In genomic region chr12:27226319-27226984, GRCh38 we compare ENCODE assay signal across 12 cellular contexts. TPM values are rescaled to one million over a fixed set of nuclear protein-coding genes. Genes with fewer than 3 reads are reported as not detected.
A peak's percentile ranks its signal among the peaks of the same experiment; 100 is the strongest.
DNase-seq lines count a peak whose midpoint lies in the region; ATAC-seq and TF ChIP-seq lines count a peak whose summit lies in the region.
"Had no signal": no experiment of that assay in that cellular context is flagged by ENCODE, and none has a peak within 500 bp of the region (broad histone marks: within the 10 kb centered on the region; RNA-seq: fewer than 3 reads in every experiment).

No MANE protein-coding gene starts in this region.

- no peaks in the 10 kb centered on the region for H3K79me1 ChIP-seq in IMR-90 (ENCODE audit: low read depth in 1 of 2, low read length in 2 of 2)

- H3K27ac Mint-ChIP-seq in natural killer cell: no peak overlapping the region
- H3K27ac Mint-ChIP-seq: activated naive CD4-positive, alpha-beta T cell treated with anti-CD3 and anti-CD28 coated beads for 36 hours had no signal

- H3K36me3 Mint-ChIP-seq in natural killer cell: no peaks in the 10 kb centered on the region

- no peaks in the 10 kb centered on the region for H3K27me3 ChIP-seq in IMR-90 (ENCODE audit: control insufficient read depth, insufficient read depth, low read length)
- no peaks in the 10 kb centered on the region for H3K27me3 ChIP-seq in ascending aorta
- H3K27me3 ChIP-seq in rectal smooth muscle tissue (ENCODE audit: control insufficient read depth, insufficient read depth, low read length): no peaks in the 10 kb centered on the region

- WGBS in IMR-90 (ENCODE audit: extremely low coverage in 2 of 2, insufficient read length in 1 of 2), 2 experiments: 43% methylated on average over 1 of the region's 5 CpGs; no CpG with 5 or more reads in 1 of the 2 experiments

- no peaks in the 10 kb centered on the region for H3K4me1 Mint-ChIP-seq in natural killer cell

- peak overlapping the region; percentile 24; the same call in 1 of the 2 replicates for H3K23ac ChIP-seq in IMR-90 (ENCODE audit: low read depth, low read length)

- no peak overlapping the region for H3K27ac ChIP-seq in IMR-90 (ENCODE audit: insufficient read depth, low read length)
- peak overlapping the region; percentile 30 to 62 for H3K27ac ChIP-seq in ascending aorta
- H3K27ac ChIP-seq in rectal smooth muscle tissue (ENCODE audit: low read depth, low read length): no peak overlapping the region

- no peak overlapping the region for H3K56ac ChIP-seq in IMR-90 (ENCODE audit: extremely low read depth, insufficient read depth, low read length)

- TF ChIP-seq RAD21 in IMR-90 (IDR thresholded peaks at IDR 0.05; ENCODE audit: low read length): no peak

- H2AK5ac ChIP-seq in IMR-90 (ENCODE audit: low read depth, low read length): no peak overlapping the region

- in situ Hi-C loops in IMR-90 (cut with MboI; ENCODE audit: low sequenced_read_pairs): no loop called here

- H3K9me3 ChIP-seq in IMR-90 (ENCODE audit: control insufficient read depth, insufficient read depth, low read length): no peaks in the 10 kb centered on the region
- no peaks in the 10 kb centered on the region for H3K9me3 ChIP-seq in ascending aorta

- H2BK20ac ChIP-seq in IMR-90 (ENCODE audit: low read depth, low read length): peak overlapping the region; percentile 14; the same call in 1 of the 2 replicates

- no peak overlapping the region; the same call in 1 of the 2 replicates for H2BK120ac ChIP-seq in IMR-90 (ENCODE audit: low read depth, low read length)

- H3K9ac ChIP-seq in IMR-90 (ENCODE audit: low read depth, low read length): no peak overlapping the region
- H3K9ac ChIP-seq in rectal smooth muscle tissue (ENCODE audit: low read length): no peak overlapping the region

- H4K91ac ChIP-seq in IMR-90 (ENCODE audit: insufficient read depth, low read depth, low read length): no peak overlapping the region

- DNase-seq in IMR-90 (no peak), ascending aorta (ENCODE audit: low spot score in 2 of 2) (no peak), left cardiac atrium (peak; percentile 40), OCI-M1 (lab: John Stamatoyannopoulos, UW) (no peak), natural killer cell (no peak)
- DNase-seq: activated naive CD4-positive, alpha-beta T cell treated with anti-CD3 and anti-CD28 coated beads for 36 hours; DND-41; NCI-H1092; stimulated activated naive CD8-positive, alpha-beta T cell treated with anti-CD3 and anti-CD28 coated beads, Interleukin-15, Interleukin-2, amounts not matched to agents 100 U/mL and 50 U/mL, for 24 hours had no signal

- H3K4me1 ChIP-seq in IMR-90 (ENCODE audit: control insufficient read depth, insufficient read depth, low read length) (peaks cover 3% of the 10 kb centered on the region), ascending aorta (peaks cover 0 to 3% of the 10 kb centered on the region in 2 donors), rectal smooth muscle tissue (ENCODE audit: control insufficient read depth, insufficient read depth, low read length) (no peaks in the 10 kb centered on the region)

- peaks cover 12 to 22% of the 10 kb centered on the region in 2 donors for H3K27me3 Mint-ChIP-seq in natural killer cell (ENCODE audit: low read depth in 2 of 2)

- no peak overlapping the region for H2AK9ac ChIP-seq in IMR-90 (replicated peaks; ENCODE audit: low read depth, low read length, poor library complexity)

- TF ChIP-seq POLR2A in IMR-90 (IDR thresholded peaks at IDR 0.05; ENCODE audit: low read depth, low read length): no peak

- peak overlapping the region; percentile 82 for H3K18ac ChIP-seq in IMR-90 (ENCODE audit: low read depth, low read length)

- peak overlapping the region in 1 of 2 experiments; percentile 41; a peak in 1 of 4 replicates for H4K8ac ChIP-seq in IMR-90 (ENCODE audit: low read depth in 2 of 2, low read length in 2 of 2)

- no peak overlapping the region for H3K4ac ChIP-seq in IMR-90 (ENCODE audit: low read depth, low read length)

- BruUV-seq in IMR-90 (replicated peaks; lab: Mats Ljungman, UMichigan): no TSS peak

- TF ChIP-seq CTCF in IMR-90 (conservative IDR thresholded peaks at IDR 0.05; ENCODE audit: low read depth, low read length) (no peak), ascending aorta (IDR thresholded peaks at IDR 0.05) (no peak), natural killer cell (IDR thresholded peaks at IDR 0.05) (no peak)

- peak overlapping the region; percentile 55 for H3K14ac ChIP-seq in IMR-90 (replicated peaks; ENCODE audit: low read depth, low read length)

- ATAC-seq in IMR-90 (ENCODE audit: low read depth): no peak
- ATAC-seq in left cardiac atrium: peak; percentile 67 to 79
- ATAC-seq in GM21526 (IDR thresholded peaks at IDR 0.05; ENCODE audit: low FRiP score, unreplicated experiment): no peak
- ATAC-seq in HG02840 (IDR thresholded peaks at IDR 0.05; ENCODE audit: low FRiP score, unreplicated experiment): no peak
- no peak for ATAC-seq in natural killer cell
- ATAC-seq: stimulated activated naive CD8-positive, alpha-beta T cell treated with anti-CD3 and anti-CD28 coated beads, Interleukin-15, Interleukin-2, amounts not matched to agents 100 U/mL and 50 U/mL, for 24 hours had no signal

- H3K4me3 ChIP-seq in IMR-90 (ENCODE audit: insufficient read depth, low read depth, low read length): no peak overlapping the region
- H3K4me3 ChIP-seq in ascending aorta: no peak overlapping the region
- H3K4me3 ChIP-seq in rectal smooth muscle tissue (ENCODE audit: low read length): peak overlapping the region; percentile 26

- no peak overlapping the region for H2BK15ac ChIP-seq in IMR-90 (ENCODE audit: low read depth, low read length)

- peak overlapping the region; percentile 44 for H4K5ac ChIP-seq in IMR-90 (ENCODE audit: low read depth, low read length)

- H3K4me2 ChIP-seq in IMR-90 (ENCODE audit: low read depth, low read length): peak overlapping the region; percentile 59; the same call in 1 of the 2 replicates

- H2AFZ ChIP-seq in IMR-90 (replicated peaks; ENCODE audit: low read length, poor library complexity): peak overlapping the region; percentile 57

- no peaks in the 10 kb centered on the region for H4K20me1 ChIP-seq in IMR-90 (ENCODE audit: insufficient read depth, low read length)

- H3K9me3 Mint-ChIP-seq in natural killer cell: no peaks in the 10 kb centered on the region
- H3K9me3 Mint-ChIP-seq: activated naive CD4-positive, alpha-beta T cell treated with anti-CD3 and anti-CD28 coated beads for 36 hours had no signal

- H3K4me3 Mint-ChIP-seq in natural killer cell: no peak overlapping the region
- H3K4me3 Mint-ChIP-seq: activated naive CD4-positive, alpha-beta T cell treated with anti-CD3 and anti-CD28 coated beads for 36 hours had no signal

- intact Hi-C loops in IMR-90 (cut with micrococcal nuclease): no loop called here
- intact Hi-C loops in ascending aorta (cut with DNase I): no loop called here
- intact Hi-C loops in left cardiac atrium (cut with DNase I): no loop called here
- intact Hi-C loops in natural killer cell (cut with micrococcal nuclease): no loop called here

- no peaks in the 10 kb centered on the region for H3K9me1 ChIP-seq in IMR-90 (ENCODE audit: insufficient read depth, low read length)

- no peak overlapping the region for H2BK5ac ChIP-seq in IMR-90 (ENCODE audit: low read depth, low read length, poor library complexity, severe bottlenecking)

- dilution Hi-C loops in IMR-90 (cut with HindIII; ENCODE audit: low sequenced_read_pairs, unreplicated experiment): no loop called here

- H3K36me3 ChIP-seq in IMR-90 (ENCODE audit: control insufficient read depth, insufficient read depth, low read length): no peaks in the 10 kb centered on the region
- H3K36me3 ChIP-seq in ascending aorta: no peaks in the 10 kb centered on the region
- H3K36me3 ChIP-seq in rectal smooth muscle tissue (ENCODE audit: control insufficient read depth, insufficient read depth, low read length): no peaks in the 10 kb centered on the region

- POLR2A ChIA-PET in IMR-90 (lab: Charles Lee; ENCODE audit: unreplicated experiment): interaction anchor here (0.7 kb wide), 1 partner anchor 451 kb away, joined by 3 read pairs; no protein-coding TSS in a partner anchor

- CTCF ChIA-PET in IMR-90 (lab: Yijun Ruan, JAX): interaction anchor here (0.6 kb wide), 1 partner anchor 48 kb away, joined by 3 read pairs; no protein-coding TSS in a partner anchor

TF ChIP-seq in IMR-90, 13 proteins besides CTCF, POLR2A, EP300 and RAD21 (continues in another document):
- no peak for TF ChIP-seq MAFK (IDR thresholded peaks at IDR 0.05; ENCODE audit: low read depth, low read length)
- TF ChIP-seq RFX5 (IDR thresholded peaks at IDR 0.05; ENCODE audit: low read depth, low read length): no peak
- no peak for TF ChIP-seq CHD1 (IDR thresholded peaks at IDR 0.05; ENCODE audit: low read depth, low read length)
- no peak for TF ChIP-seq ELK1 (IDR thresholded peaks at IDR 0.05; ENCODE audit: borderline replicate concordance, low read depth, low read length)
- TF ChIP-seq RCOR1 (IDR thresholded peaks at IDR 0.05; ENCODE audit: insufficient replicate concordance, low read length): no peak
- TF ChIP-seq SMC3 (IDR thresholded peaks at IDR 0.05; ENCODE audit: low read depth, low read length): no peak
- no peak for TF ChIP-seq FOS (IDR thresholded peaks at IDR 0.05; ENCODE audit: low read depth, low read length)
- TF ChIP-seq NFE2L2 (IDR thresholded peaks at IDR 0.05; ENCODE audit: low read depth, low read length): no peak
- no peak for TF ChIP-seq USF2 (IDR thresholded peaks at IDR 0.05; ENCODE audit: low read depth, low read length)

RNA-seq across cellular contexts. Expression of gene STK38L, which starts 17.6 kb away (rescaled TPM):
- total RNA-seq in IMR-90 (2012; rRNA removed) (7.2 and 15.3 TPM in 2 replicates), ascending aorta (137 TPM), left cardiac atrium (100 to 1,000 TPM in 1 of 2 donors, 10 to 100 TPM in 1; 70.6 to 135 TPM), natural killer cell (10 to 100 TPM; 14.0 to 17.0 (median 15.0) TPM)
- polyA plus RNA-seq in IMR-90 (2012; rRNA removed): 4.1 and 5.1 TPM in 2 replicates
- 0.58 and 1.9 TPM in 2 replicates for polyA plus RNA-seq in IMR-90 (2012; cell fraction: cytosol; rRNA removed)
- 0.64 and 8.8 TPM in 2 replicates for polyA plus RNA-seq in IMR-90 (2012; cell fraction: nucleus; rRNA removed; ENCODE audit: low replicate concordance)

Comparison
In these comparisons a context has a peak if more than half of its experiments do, and no peak if none do; other contexts are left out.
1. ATAC-seq: peak in left cardiac atrium (2 of 2); none in IMR-90 (single experiment), GM21526 (single experiment), HG02840 (single experiment) and natural killer cell (0 of 3).
2. H3K27ac ChIP-seq: peak in ascending aorta (2 of 2); none in IMR-90 (single experiment) and rectal smooth muscle tissue (single experiment).